ENCODE assay signal across 20 cellular contexts in genomic region chrX:39957816-39958561, GRCh38.
DNase-seq lines count a peak whose midpoint lies in the region; ATAC-seq and TF ChIP-seq lines count a peak whose summit lies in the region.
"Had no signal": no experiment of that assay in that cellular context is flagged by ENCODE, and none has a peak within 500 bp of the region (broad histone marks: within the 10 kb centered on the region; RNA-seq: fewer than 3 reads in every experiment).

No MANE protein-coding gene starts in this region.

- intact Hi-C loops in Right ventricle myocardium inferior (cut with DNase I) (no loop called here), cardiac septum (cut with DNase I) (no loop called here), left ventricle myocardium superior (cut with micrococcal nuclease) (no loop called here), stomach (cut with DNase I; ENCODE audit: low total_unique reads) (no loop called here)

- in situ Hi-C loops in brain microvascular endothelial cell (cut with HindIII; ENCODE audit: low pct_ligation_motif_present, low sequenced_read_pairs), result no loop called here

- no peak for TF ChIP-seq EP300 in stomach (IDR thresholded peaks at IDR 0.05)

- no peaks in the 10 kb centered on the region for H3K9me3 ChIP-seq in thoracic aorta
- H3K9me3 ChIP-seq in stomach, result peaks cover 0 to 2% (median under 1%) of the 10 kb centered on the region in 4 donors
- H3K9me3 ChIP-seq: sigmoid colon, tibial nerve had no signal

- H3K36me3 ChIP-seq in brain microvascular endothelial cell (replicated peaks), result no peaks in the 10 kb centered on the region
- H3K36me3 ChIP-seq in thoracic aorta, result no peaks in the 10 kb centered on the region
- no peaks in the 10 kb centered on the region for H3K36me3 ChIP-seq in stomach
- H3K36me3 ChIP-seq: sigmoid colon, tibial nerve had no signal

- H3K4me3 ChIP-seq in brain microvascular endothelial cell (ENCODE audit: low read depth, low read length), result no peak overlapping the region
- H3K4me3 ChIP-seq in thoracic aorta, result no peak overlapping the region
- no peak overlapping the region for H3K4me3 ChIP-seq in stomach
- H3K4me3 ChIP-seq: sigmoid colon, tibial nerve had no signal

- H3K27ac ChIP-seq in brain microvascular endothelial cell (no peak overlapping the region), thoracic aorta (no peak overlapping the region), stomach (no peak overlapping the region)
- H3K27ac ChIP-seq: sigmoid colon, tibial nerve had no signal

- peak; percentile 61 for ATAC-seq in Right ventricle myocardium inferior
- peak; percentile 83 for ATAC-seq in left ventricle myocardium superior
- ATAC-seq in thoracic aorta (ENCODE audit: insufficient number of reproducible peaks, low FRiP score, low read depth), result peak; percentile 50
- ATAC-seq in HG02763 (IDR thresholded peaks at IDR 0.05; ENCODE audit: unreplicated experiment), result no peak
- ATAC-seq: CD8-positive, alpha-beta T cell; Panc1 had no signal

- DNase-seq in Right ventricle myocardium inferior (ENCODE audit: missing footprints), result no peak
- DNase-seq in cardiac septum (ENCODE audit: low spot score), result no peak
- peak; percentile 12 for DNase-seq in brain microvascular endothelial cell
- DNase-seq in left ventricle myocardium superior, result peak; percentile 34
- DNase-seq in thoracic aorta (ENCODE audit: low spot score), result no peak
- DNase-seq in stomach, result no peak
- DNase-seq in T-helper 9 cell, result no peak
- DNase-seq: 8988T; activated effector memory CD4-positive, alpha-beta T cell treated with Interleukin-2 at 50 U/mL for 16 hours; CD8-positive, alpha-beta T cell; DMS79 treated with DMSO at 0.1 percent for 48 hours; mammary epithelial cell; NCI-H2107; NCI-H748 treated with DMSO at 0.1 percent for 48 hours; sigmoid colon; stimulated activated CD4-positive, alpha-beta T cell treated with anti-CD3 and anti-CD28 coated beads, Interleukin-4, amount 100 ng/mL, for 1 hour; stimulated activated CD8-positive, alpha-beta memory T cell treated with anti-CD3 and anti-CD28 coated beads, Interleukin-4, amount 100 ng/mL, for 48 hours had no signal

- H3K27me3 ChIP-seq in brain microvascular endothelial cell (replicated peaks) (no peaks in the 10 kb centered on the region), thoracic aorta (replicated peaks; ENCODE audit: insufficient read depth) (no peaks in the 10 kb centered on the region), stomach (no peaks in the 10 kb centered on the region)
- H3K27me3 ChIP-seq: sigmoid colon, tibial nerve had no signal

- WGBS in stomach, 5 donors, result 79 to 89% (median 84%) methylated on average over 5 to 6 of the region's 6 CpGs

- no peak for TF ChIP-seq POLR2A in stomach (IDR thresholded peaks at IDR 0.05)

- no peaks in the 10 kb centered on the region for H3K4me1 ChIP-seq in thoracic aorta (ENCODE audit: control insufficient read depth in 1 of 2, low read depth in 2 of 2)
- H3K4me1 ChIP-seq in stomach, result peaks cover 0 to 13% (median 8%) of the 10 kb centered on the region in 4 donors
- H3K4me1 ChIP-seq: tibial nerve had no signal

- TF ChIP-seq CTCF in brain microvascular endothelial cell (IDR thresholded peaks at IDR 0.05; ENCODE audit: low read depth, low read length, missing control alignments), result no peak
- TF ChIP-seq CTCF in thoracic aorta (IDR thresholded peaks at IDR 0.05), result no peak
- TF ChIP-seq CTCF in stomach (IDR thresholded peaks at IDR 0.05), result no peak

Comparison
In these comparisons a context has a peak if more than half of its experiments do, and no peak if none do; other contexts are left out.
1. DNase-seq: peak in brain microvascular endothelial cell (single experiment) and left ventricle myocardium superior (single experiment); none in Right ventricle myocardium inferior (single experiment), cardiac septum (single experiment), thoracic aorta (single experiment), stomach (single experiment) and T-helper 9 cell (single experiment).